ENCODE assay signal across 17 cellular contexts in the genomic region with DNA sequence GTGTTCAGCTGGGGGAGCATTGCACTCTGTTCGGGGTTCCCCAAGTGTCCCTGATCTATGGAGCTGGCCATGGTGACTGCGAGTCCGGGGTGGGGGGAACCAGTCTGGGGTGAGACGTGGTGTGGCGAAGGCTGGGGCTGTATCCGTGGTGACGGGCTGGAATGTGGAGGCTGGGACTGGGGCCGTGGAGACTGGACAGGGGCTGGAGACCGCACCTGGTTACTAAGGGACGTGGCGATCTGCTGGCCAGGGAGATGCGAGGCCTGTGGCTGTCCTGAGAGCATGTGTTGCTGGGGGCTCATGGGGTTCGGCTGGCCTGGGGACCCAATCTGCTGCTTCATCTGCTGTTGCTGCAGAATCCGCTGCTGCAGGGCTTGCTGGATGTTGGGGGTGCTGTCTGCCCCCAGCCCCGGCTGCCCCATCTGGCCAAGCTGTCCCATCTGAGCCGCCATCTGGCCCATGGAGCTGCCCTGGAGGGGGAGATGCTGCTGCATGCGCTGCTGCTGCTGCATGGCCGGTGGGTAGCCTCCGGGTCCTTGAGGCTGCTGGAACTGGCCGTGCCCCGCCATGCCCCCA.
"Had no signal": no experiment of that assay in that cellular context is flagged by ENCODE, and none has a peak within 500 bp of the region (broad histone marks: within the 10 kb centered on the region; RNA-seq: fewer than 3 reads in every experiment).

No MANE protein-coding gene starts in this region.

- H3K4me3 Mint-ChIP-seq: activated naive CD8-positive, alpha-beta T cell; mesothelial cell of epicardium; natural killer cell treated with Interleukin-12 subunit alpha and Interleukin-12 subunit beta and Interleukin-15 and Interleukin-18, amount 100 ng/mL, for 72 hours; stimulated activated naive CD8-positive, alpha-beta T cell treated with anti-CD3 and anti-CD28 coated beads, Interleukin-15, amount 100 ng/mL, for 72 hours; T-helper 1 cell treated with Interleukin-12 subunit alpha and Interleukin-12 subunit beta and Interleukin-4 antibody, amounts not matched to agents 30 μg/mL and 1 μg/mL, for 36 hours had no signal

- FAIRE-seq: islet of Langerhans had no signal

- H3K27me3 ChIP-seq: cardiac muscle cell, hepatocyte, suprapubic skin, vagina had no signal

- ATAC-seq: natural killer cell treated with Interleukin-12 subunit alpha and Interleukin-12 subunit beta and Interleukin-15 and Interleukin-18, amount 100 ng/mL, for 72 hours had no signal

- H3K27ac Mint-ChIP-seq: activated naive CD8-positive, alpha-beta T cell; mesothelial cell of epicardium; natural killer cell treated with Interleukin-12 subunit alpha and Interleukin-12 subunit beta and Interleukin-15 and Interleukin-18, amount 100 ng/mL, for 72 hours; T-helper 1 cell treated with Interleukin-12 subunit alpha and Interleukin-12 subunit beta and Interleukin-4 antibody, amounts not matched to agents 30 μg/mL and 1 μg/mL, for 36 hours had no signal

- H3K4me3 ChIP-seq: cardiac muscle cell, hepatocyte, suprapubic skin, vagina had no signal

- DNase-seq: activated CD4-positive, alpha-beta T cell treated with anti-CD3 and anti-CD28 coated beads, Interleukin-2, amount 50 U/mL, for 1 hour; activated CD8-positive, alpha-beta memory T cell treated with anti-CD3 and anti-CD28 coated beads, Interleukin-2, amount 50 U/mL, for 48 hours; activated gamma-delta T cell; amniotic stem cell; nucleus accumbens; retina; stimulated activated naive CD8-positive, alpha-beta T cell treated with anti-CD3 and anti-CD28 coated beads, Interleukin-15, amount 100 ng/mL, for 72 hours; trophoblast cell had no signal

- H3K9me3 ChIP-seq: suprapubic skin, vagina had no signal

- H2AFZ ChIP-seq: hepatocyte had no signal

- H3K4me2 ChIP-seq: hepatocyte had no signal

- H3K79me2 ChIP-seq: hepatocyte had no signal

- H3K4me1 ChIP-seq: suprapubic skin, vagina had no signal

- H3K4me1 Mint-ChIP-seq: mesothelial cell of epicardium had no signal

- H3K27ac ChIP-seq: cardiac muscle cell, hepatocyte, suprapubic skin, vagina had no signal

- H3K27me3 Mint-ChIP-seq: activated naive CD8-positive, alpha-beta T cell; natural killer cell treated with Interleukin-12 subunit alpha and Interleukin-12 subunit beta and Interleukin-15 and Interleukin-18, amount 100 ng/mL, for 72 hours; stimulated activated naive CD8-positive, alpha-beta T cell treated with anti-CD3 and anti-CD28 coated beads, Interleukin-15, amount 100 ng/mL, for 72 hours had no signal

- H3K9me3 Mint-ChIP-seq: mesothelial cell of epicardium; natural killer cell treated with Interleukin-12 subunit alpha and Interleukin-12 subunit beta and Interleukin-15 and Interleukin-18, amount 100 ng/mL, for 72 hours; stimulated activated naive CD8-positive, alpha-beta T cell treated with anti-CD3 and anti-CD28 coated beads, Interleukin-15, amount 100 ng/mL, for 72 hours; T-helper 1 cell treated with Interleukin-12 subunit alpha and Interleukin-12 subunit beta and Interleukin-4 antibody, amounts not matched to agents 30 μg/mL and 1 μg/mL, for 36 hours had no signal
